In genomic region chr11:19988598-19988997, GRCh38 we compare ENCODE assay signal across 10 cellular contexts.
DNase-seq lines count a peak whose midpoint lies in the region; ATAC-seq and TF ChIP-seq lines count a peak whose summit lies in the region.
"Had no signal": no experiment of that assay in that cellular context is flagged by ENCODE, and none has a peak within 500 bp of the region (broad histone marks: within the 10 kb centered on the region; RNA-seq: fewer than 3 reads in every experiment).

No MANE protein-coding gene starts in this region.

- H3K36me3 ChIP-seq in HCT116 (ENCODE audit: control insufficient read depth in 1 of 2, insufficient read depth in 2 of 2, low read length in 2 of 2): no peaks in the 10 kb centered on the region

- RAD21 ChIA-PET in HCT116 (lab: Charles Lee; ENCODE audit: low non-redundant PET in 1 of 2, low total read pairs in 2 of 2, uncharacterized antibody in 2 of 2, unreplicated experiment in 2 of 2): no interaction called here

- peak overlapping the region; percentile 98 for H3K27ac Mint-ChIP-seq in chondrocyte (ENCODE audit: unreplicated experiment)

- H3K9ac ChIP-seq in HCT116 (ENCODE audit: low read length): no peak overlapping the region

- no peaks in the 10 kb centered on the region for H3K9me3 ChIP-seq in HCT116 (ENCODE audit: control insufficient read depth in 1 of 2, insufficient read depth in 1 of 2, low read depth in 1 of 2, low read length in 2 of 2)

- CTCF ChIA-PET in HCT116 (lab: Charles Lee): no interaction called here

- intact Hi-C loops in HCT116 (cut with micrococcal nuclease): no loop called here

- no peak overlapping the region for H2AFZ ChIP-seq in HCT116 (ENCODE audit: low read depth, low read length, poor library complexity, severe bottlenecking)

- no TSS peak for BruUV-seq in HCT116 (replicated peaks; lab: Mats Ljungman, UMichigan)

- no peaks in the 10 kb centered on the region for H3K9me3 Mint-ChIP-seq in chondrocyte (ENCODE audit: low read depth)

- H3K9me2 ChIP-seq in HCT116 (ENCODE audit: insufficient read depth): no peaks in the 10 kb centered on the region

- no peak overlapping the region for H3K4me2 ChIP-seq in HCT116 (ENCODE audit: low read length)

- H3K4me3 Mint-ChIP-seq in chondrocyte (ENCODE audit: unreplicated experiment): no peak overlapping the region

- no peak overlapping the region for H3K4me3 ChIP-seq in HCT116 (replicated peaks in 1 of 2; ENCODE audit: low read depth in 1 of 2, low read length in 2 of 2)

- DNase-seq in HCT116 (ENCODE audit: low read depth, low spot score) (peak; percentile 13), chondrocyte (ENCODE audit: low spot score) (no peak), iris pigment epithelial cell (ENCODE audit: low read depth) (peak; percentile 90), stromal cell of bone marrow (ENCODE audit: low read depth) (peak; percentile 63), NCI-H1436 treated with DMSO at 0.1 percent for 48 hours (lab: John Stamatoyannopoulos, UW) (no peak), T1000 (lab: John Stamatoyannopoulos, UW) (no peak), HT-29 (ENCODE audit: low spot score) (no peak)
- DNase-seq: activated naive CD4-positive, alpha-beta T cell had no signal

- no peaks in the 10 kb centered on the region for H3K79me2 ChIP-seq in HCT116 (ENCODE audit: insufficient read depth, low read length)

- TF ChIP-seq CTCF in HCT116 (IDR thresholded peaks at IDR 0.05 in 2 of 3, conservative IDR thresholded peaks at IDR 0.05 in 1 of 3; ENCODE audit: borderline replicate concordance in 1 of 3, insufficient read depth in 1 of 3, low read depth in 2 of 3, low read length in 2 of 3) (no peak), chondrocyte (IDR thresholded peaks at IDR 0.05) (no peak)

- no peak for TF ChIP-seq RAD21 in HCT116 (IDR thresholded peaks at IDR 0.05; ENCODE audit: low read depth)

- H3K27ac ChIP-seq in HCT116 (ENCODE audit: low read depth, low read length): no peak overlapping the region

- no peak for TF ChIP-seq POLR2A in HCT116 (IDR thresholded peaks at IDR 0.05; ENCODE audit: borderline replicate concordance, extremely low read depth, insufficient read depth, insufficient read length)

- ATAC-seq in HCT116 (no peak), HG03457 (IDR thresholded peaks at IDR 0.05; ENCODE audit: unreplicated experiment) (no peak)
- ATAC-seq: left lobe of liver had no signal

- POLR2A ChIA-PET in HCT116 (lab: Charles Lee): no interaction called here

- no peaks in the 10 kb centered on the region for H3K27me3 ChIP-seq in HCT116 (ENCODE audit: insufficient read depth, low read length)

- peaks cover 11% of the 10 kb centered on the region for H3K36me3 Mint-ChIP-seq in chondrocyte (ENCODE audit: low read depth)

- peaks cover 0 to 5% of the 10 kb centered on the region in 2 experiments; a peak in 1 of 4 replicates for H3K4me1 ChIP-seq in HCT116 (ENCODE audit: control insufficient read depth in 1 of 2, insufficient read depth in 2 of 2, low read length in 2 of 2)

- H3K27me3 Mint-ChIP-seq in chondrocyte (ENCODE audit: low read depth): no peaks in the 10 kb centered on the region

- no peaks in the 10 kb centered on the region for H4K20me1 ChIP-seq in HCT116 (ENCODE audit: insufficient read depth)

- peaks cover 46% of the 10 kb centered on the region for H3K4me1 Mint-ChIP-seq in chondrocyte (ENCODE audit: low read depth)

TF ChIP-seq in HCT116, 20 proteins besides CTCF, POLR2A, EP300 and RAD21:
- TF ChIP-seq CEBPB (IDR thresholded peaks at IDR 0.05; ENCODE audit: low read depth) (no peak), ELF1 (IDR thresholded peaks at IDR 0.05; ENCODE audit: borderline replicate concordance, low read depth) (no peak), SP1 (IDR thresholded peaks at IDR 0.05; ENCODE audit: low read depth) (no peak), EZH2 (IDR thresholded peaks at IDR 0.05) (no peak), EZH2phosphoT487 (IDR thresholded peaks at IDR 0.05; ENCODE audit: borderline replicate concordance) (no peak), SIN3A (IDR thresholded peaks at IDR 0.05; ENCODE audit: low read depth) (no peak), ZNF274 (IDR thresholded peaks at IDR 0.05; ENCODE audit: low read depth, low read length) (no peak), SRF (IDR thresholded peaks at IDR 0.05; ENCODE audit: low read depth) (no peak), ZFX (IDR thresholded peaks at IDR 0.05) (no peak), POLR2AphosphoS5 (IDR thresholded peaks at IDR 0.05; ENCODE audit: low read depth, low read length) (no peak), FOSL1 (IDR thresholded peaks at IDR 0.05; ENCODE audit: low read depth) (no peak), MAX (IDR thresholded peaks at IDR 0.05) (no peak), YY1 (IDR thresholded peaks at IDR 0.05; ENCODE audit: extremely low read depth, insufficient replicate concordance, low read depth, low read length) (no peak), TCF7L2 (IDR thresholded peaks at IDR 0.05; ENCODE audit: borderline replicate concordance, extremely low read depth, insufficient read depth, insufficient read length) (no peak), CBX3 (IDR thresholded peaks at IDR 0.05; ENCODE audit: low read depth) (no peak)
- TF ChIP-seq, protein P1, sequence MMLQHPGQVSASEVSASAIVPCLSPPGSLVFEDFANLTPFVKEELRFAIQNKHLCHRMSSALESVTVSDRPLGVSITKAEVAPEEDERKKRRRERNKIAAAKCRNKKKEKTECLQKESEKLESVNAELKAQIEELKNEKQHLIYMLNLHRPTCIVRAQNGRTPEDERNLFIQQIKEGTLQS (IDR thresholded peaks at IDR 0.05): no peak
- TF ChIP-seq, protein P2, sequence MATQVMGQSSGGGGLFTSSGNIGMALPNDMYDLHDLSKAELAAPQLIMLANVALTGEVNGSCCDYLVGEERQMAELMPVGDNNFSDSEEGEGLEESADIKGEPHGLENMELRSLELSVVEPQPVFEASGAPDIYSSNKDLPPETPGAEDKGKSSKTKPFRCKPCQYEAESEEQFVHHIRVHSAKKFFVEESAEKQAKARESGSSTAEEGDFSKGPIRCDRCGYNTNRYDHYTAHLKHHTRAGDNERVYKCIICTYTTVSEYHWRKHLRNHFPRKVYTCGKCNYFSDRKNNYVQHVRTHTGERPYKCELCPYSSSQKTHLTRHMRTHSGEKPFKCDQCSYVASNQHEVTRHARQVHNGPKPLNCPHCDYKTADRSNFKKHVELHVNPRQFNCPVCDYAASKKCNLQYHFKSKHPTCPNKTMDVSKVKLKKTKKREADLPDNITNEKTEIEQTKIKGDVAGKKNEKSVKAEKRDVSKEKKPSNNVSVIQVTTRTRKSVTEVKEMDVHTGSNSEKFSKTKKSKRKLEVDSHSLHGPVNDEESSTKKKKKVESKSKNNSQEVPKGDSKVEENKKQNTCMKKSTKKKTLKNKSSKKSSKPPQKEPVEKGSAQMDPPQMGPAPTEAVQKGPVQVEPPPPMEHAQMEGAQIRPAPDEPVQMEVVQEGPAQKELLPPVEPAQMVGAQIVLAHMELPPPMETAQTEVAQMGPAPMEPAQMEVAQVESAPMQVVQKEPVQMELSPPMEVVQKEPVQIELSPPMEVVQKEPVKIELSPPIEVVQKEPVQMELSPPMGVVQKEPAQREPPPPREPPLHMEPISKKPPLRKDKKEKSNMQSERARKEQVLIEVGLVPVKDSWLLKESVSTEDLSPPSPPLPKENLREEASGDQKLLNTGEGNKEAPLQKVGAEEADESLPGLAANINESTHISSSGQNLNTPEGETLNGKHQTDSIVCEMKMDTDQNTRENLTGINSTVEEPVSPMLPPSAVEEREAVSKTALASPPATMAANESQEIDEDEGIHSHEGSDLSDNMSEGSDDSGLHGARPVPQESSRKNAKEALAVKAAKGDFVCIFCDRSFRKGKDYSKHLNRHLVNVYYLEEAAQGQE (IDR thresholded peaks at IDR 0.05; ENCODE audit: low read depth): no peak

Comparison
In these comparisons a context has a peak if more than half of its experiments do, and no peak if none do; other contexts are left out.
1. DNase-seq: peak in HCT116 (single experiment), iris pigment epithelial cell (single experiment) and stromal cell of bone marrow (single experiment); none in chondrocyte (single experiment), NCI-H1436 treated with DMSO at 0.1 percent for 48 hours (single experiment), T1000 (single experiment) and HT-29 (single experiment).